In genomic region chr1:36432616-36433015, GRCh38 we compare ENCODE assay signal across 1 cellular context.
TF ChIP-seq lines count a peak whose summit lies in the region.

No MANE protein-coding gene starts in this region.

TF ChIP-seq in endothelial cell of umbilical vein, 7 proteins besides CTCF, POLR2A, EP300 and RAD21:
- no peak for TF ChIP-seq JUN (IDR thresholded peaks at IDR 0.05; ENCODE audit: borderline replicate concordance, insufficient read depth, insufficient read length, low read depth)
- no peak for TF ChIP-seq POLR2AphosphoS5 (IDR thresholded peaks at IDR 0.05; ENCODE audit: insufficient read depth, low read depth, low read length)
- no peak for TF ChIP-seq EZH2 (IDR thresholded peaks at IDR 0.05; ENCODE audit: borderline replicate concordance, low read depth, low read length, severe bottlenecking)
- no peak for TF ChIP-seq MYC (IDR thresholded peaks at IDR 0.05; ENCODE audit: low read depth, low read length)
- no peak for TF ChIP-seq GATA2 (IDR thresholded peaks at IDR 0.05; ENCODE audit: insufficient read depth, insufficient read length, low read depth, low read length)
- TF ChIP-seq FOS (IDR thresholded peaks at IDR 0.05; ENCODE audit: borderline replicate concordance, insufficient read depth, low read length) = no peak
- TF ChIP-seq MAX (IDR thresholded peaks at IDR 0.05; ENCODE audit: insufficient read depth, insufficient read length) = no peak
